In the genomic region with DNA sequence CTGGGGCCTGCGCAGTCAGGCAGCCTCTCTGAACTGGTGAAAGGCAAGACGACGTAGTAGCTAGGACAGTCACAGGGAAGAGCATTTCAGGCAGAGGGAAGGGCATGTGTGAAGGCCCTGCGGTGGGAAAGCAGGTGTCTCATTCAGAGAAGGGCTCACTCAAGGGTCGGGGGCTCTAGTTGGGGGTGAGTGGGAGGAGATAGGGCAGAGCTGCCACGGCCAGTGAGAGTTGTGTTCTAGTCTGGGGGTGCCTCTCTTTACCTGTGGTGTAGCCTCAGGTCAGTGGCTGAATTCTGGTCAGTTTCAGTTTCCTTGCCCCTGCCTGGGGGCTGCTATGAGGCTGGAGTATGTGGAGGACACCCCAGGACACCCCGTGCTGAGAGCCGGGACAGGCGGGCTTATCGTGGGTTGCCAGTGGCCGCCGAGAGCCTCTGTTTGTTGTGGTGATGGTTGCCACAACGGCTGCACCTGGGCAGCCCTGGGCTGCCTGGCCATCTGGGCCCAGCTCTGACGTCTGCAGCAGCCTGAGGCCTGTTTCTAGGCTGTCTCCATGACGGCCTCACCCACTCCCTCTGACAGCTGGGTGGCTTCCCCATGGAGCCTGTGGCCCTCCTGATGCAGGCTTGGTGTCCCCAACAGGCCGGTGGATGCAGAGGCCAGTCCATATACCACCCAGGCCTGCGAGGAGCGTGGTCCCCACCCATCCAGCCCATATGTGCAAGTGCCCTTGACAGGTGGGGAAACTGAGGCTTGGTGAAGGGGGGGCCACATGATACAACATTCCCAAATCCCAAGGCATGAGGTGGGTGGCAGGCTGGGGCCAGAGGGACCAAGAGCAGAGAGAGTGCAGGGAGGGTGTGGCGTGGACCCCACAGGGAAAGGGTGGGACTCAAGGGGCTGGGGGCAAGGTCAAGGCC, we compare ENCODE assay signal across 9 cellular contexts. TPM values are rescaled to one million over a fixed set of nuclear protein-coding genes. Genes with fewer than 3 reads are reported as not detected.
DNase-seq lines count a peak whose midpoint lies in the region; ATAC-seq, FAIRE-seq and TF ChIP-seq lines count a peak whose summit lies in the region.
"Had no signal": no experiment of that assay in that cellular context is flagged by ENCODE, and none has a peak within 500 bp of the region (broad histone marks: within the 10 kb centered on the region; RNA-seq: fewer than 3 reads in every experiment).

No MANE protein-coding gene starts in this region.

- H3K4me3 ChIP-seq in RWPE2 (ENCODE audit: severe bottlenecking) (no peak overlapping the region), gastroesophageal sphincter (no peak overlapping the region), pancreas (no peak overlapping the region)

- CTCF ChIA-PET in activated naive CD4-positive, alpha-beta T cell treated with anti-CD3 and anti-CD28 coated beads for 36 hours (lab: Charles Lee) = interaction anchor here (0.6 kb wide), 1 partner anchor 530 kb away, joined by 3 read pairs; no protein-coding TSS in a partner anchor

- H3K27me3 ChIP-seq in RWPE2 (ENCODE audit: insufficient read depth, poor library complexity, severe bottlenecking) (no peaks in the 10 kb centered on the region), gastroesophageal sphincter (peaks cover 5% of the 10 kb centered on the region), pancreas (no peaks in the 10 kb centered on the region)

- ATAC-seq in RWPE2 (ENCODE audit: low read depth) (peak; percentile 31; the same call in 2 of the 3 replicates), gastroesophageal sphincter (peak; percentile 20), pancreas (peak; percentile 66 to 81 (median 78)), GM21367 (IDR thresholded peaks at IDR 0.05; ENCODE audit: unreplicated experiment) (no peak)

- no peak for TF ChIP-seq EP300 in gastroesophageal sphincter (IDR thresholded peaks at IDR 0.05)

- WGBS in gastroesophageal sphincter (ENCODE audit: low coverage in 1 of 2), 2 donors = 74 to 78% methylated on average over 7 to 11 of the region's 19 CpGs
- whole genome bisulfite sequencing in pancreas, 2 donors = 62 to 74% methylated on average over 19 of the region's 19 CpGs

- peaks cover 19% of the 10 kb centered on the region for H3K36me3 Mint-ChIP-seq in activated naive CD4-positive, alpha-beta T cell treated with anti-CD3 and anti-CD28 coated beads for 36 hours (ENCODE audit: low read depth)

- no peak for FAIRE-seq in pancreas (lab: Jason Lieb, UNC)

- TF ChIP-seq CTCF in RWPE2 (IDR thresholded peaks at IDR 0.05; ENCODE audit: poor library complexity, severe bottlenecking) (no peak), gastroesophageal sphincter (IDR thresholded peaks at IDR 0.05) (no peak), pancreas (IDR thresholded peaks at IDR 0.05) (no peak)

- intact Hi-C loops in pancreas (cut with DNase I) = loop anchor here in 1 of 3 donors (10.0 kb wide), 1 partner anchor 970 kb away; no protein-coding TSS in a partner anchor
- intact Hi-C loops in activated naive CD4-positive, alpha-beta T cell treated with anti-CD3 and anti-CD28 coated beads for 36 hours (cut with micrococcal nuclease) = no loop called here

- peaks cover 21% of the 10 kb centered on the region for H3K4me1 Mint-ChIP-seq in activated naive CD4-positive, alpha-beta T cell treated with anti-CD3 and anti-CD28 coated beads for 36 hours (ENCODE audit: low read depth)

- H3K27ac ChIP-seq in RWPE2 (ENCODE audit: poor library complexity, severe bottlenecking) (no peak overlapping the region), gastroesophageal sphincter (peak overlapping the region in 3 of 4 donors; percentile 4 to 33 (median 24)), pancreas (no peak overlapping the region)

- H3K9me3 ChIP-seq in RWPE2 (ENCODE audit: severe bottlenecking) (no peaks in the 10 kb centered on the region), gastroesophageal sphincter (no peaks in the 10 kb centered on the region), pancreas (no peaks in the 10 kb centered on the region)

- H3K4me1 ChIP-seq in RWPE2 (ENCODE audit: insufficient read depth, poor library complexity, severe bottlenecking) (no peaks in the 10 kb centered on the region), gastroesophageal sphincter (peaks cover 0 to 57% (median 16%) of the 10 kb centered on the region in 3 donors), pancreas (peaks cover 0 to 14% (median 2%) of the 10 kb centered on the region in 3 donors)

- peaks cover 9% of the 10 kb centered on the region for H3K27me3 Mint-ChIP-seq in activated naive CD4-positive, alpha-beta T cell treated with anti-CD3 and anti-CD28 coated beads for 36 hours (ENCODE audit: low read depth)

- DNase-seq in H4 (ENCODE audit: low spot score) (peak; percentile 7), RWPE2 (ENCODE audit: low spot score) (no peak), pancreas (peak in 3 of 6 donors; percentile 77 to 87 (median 79)), SW480 (ENCODE audit: low spot score) (no peak)
- DNase-seq in activated naive CD4-positive, alpha-beta T cell treated with anti-CD3 and anti-CD28 coated beads for 36 hours = no peak
- DNase-seq: NCI-H1092, T1000 had no signal

- no peaks in the 10 kb centered on the region for H3K9me3 Mint-ChIP-seq in activated naive CD4-positive, alpha-beta T cell treated with anti-CD3 and anti-CD28 coated beads for 36 hours

- H3K4me3 Mint-ChIP-seq in activated naive CD4-positive, alpha-beta T cell treated with anti-CD3 and anti-CD28 coated beads for 36 hours = no peak overlapping the region

- H3K27ac Mint-ChIP-seq in activated naive CD4-positive, alpha-beta T cell treated with anti-CD3 and anti-CD28 coated beads for 36 hours = no peak overlapping the region

- H3K36me3 ChIP-seq in RWPE2 (ENCODE audit: low read depth) (peaks cover 30% of the 10 kb centered on the region), gastroesophageal sphincter (peaks cover 0 to 34% of the 10 kb centered on the region in 2 donors), pancreas (peaks cover 0 to 7% (median 5%) of the 10 kb centered on the region in 3 donors)

- no peak for TF ChIP-seq POLR2A in gastroesophageal sphincter (IDR thresholded peaks at IDR 0.05)

RNA-seq across cellular contexts. Expression of gene MAP2K3, which starts 10.8 kb away (rescaled TPM):
- total RNA-seq in H4 (2014; rRNA removed; shearing (Covaris generic)) = 5.8 and 7.6 TPM in 2 replicates
- 10 to 100 TPM; 18.3 to 46.2 (median 35.2) TPM for total RNA-seq in gastroesophageal sphincter
- total RNA-seq in pancreas = 10 to 100 TPM; 16.4 to 25.0 (median 19.9) TPM
- polyA plus RNA-seq in pancreas = 10 to 100 TPM; 21.9 to 40.9 TPM
- total RNA-seq in activated naive CD4-positive, alpha-beta T cell treated with anti-CD3 and anti-CD28 coated beads for 36 hours = 10 to 100 TPM; 87.0 to 87.2 TPM

RNA-seq across cellular contexts. Expression of gene NATD1, which starts 42.1 kb away (rescaled TPM):
- total RNA-seq in H4 (2014; rRNA removed; shearing (Covaris generic)) = 0.21 and 0.81 TPM in 2 replicates
- total RNA-seq in gastroesophageal sphincter (10 to 100 TPM in 3 of 4 donors, 1 to 10 TPM in 1; 8.9 to 22.2 (median 15.4) TPM), pancreas (1 to 10 TPM; 3.1 to 8.3 (median 5.3) TPM)
- 1 to 10 TPM; 2.3 TPM for polyA plus RNA-seq in pancreas
- 1 to 10 TPM; 2.1 to 2.5 TPM for total RNA-seq in activated naive CD4-positive, alpha-beta T cell treated with anti-CD3 and anti-CD28 coated beads for 36 hours

Comparison
In these comparisons a context has a peak if more than half of its experiments do, and no peak if none do; other contexts are left out.
1. H3K27ac ChIP-seq: peak in gastroesophageal sphincter (3 of 4); none in RWPE2 (single experiment) and pancreas (0 of 4).